10 cellular contexts compared by ENCODE assay signal in the genomic region with DNA sequence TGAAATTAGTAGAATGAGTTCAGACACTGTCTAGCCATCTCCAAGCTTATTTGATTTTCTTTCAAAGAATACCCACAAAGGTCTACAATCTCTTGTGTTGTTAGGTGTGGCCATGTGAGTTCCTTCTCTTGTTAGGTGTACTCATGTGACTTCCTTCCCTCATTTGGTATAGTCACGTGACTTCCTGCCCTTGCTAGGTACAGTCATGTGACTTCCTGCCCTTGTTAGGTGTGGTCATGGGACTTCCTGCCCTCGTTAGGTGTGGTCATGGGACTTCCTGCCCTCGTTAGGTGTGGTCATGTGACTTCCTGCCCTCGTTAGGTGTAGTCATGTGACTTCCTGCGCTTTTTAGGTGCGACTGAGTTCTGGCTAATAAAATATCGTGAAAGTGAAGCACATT.
DNase-seq lines count a peak whose midpoint lies in the region; TF ChIP-seq lines count a peak whose summit lies in the region.
"Had no signal": no experiment of that assay in that cellular context is flagged by ENCODE, and none has a peak within 500 bp of the region (broad histone marks: within the 10 kb centered on the region; RNA-seq: fewer than 3 reads in every experiment).

No MANE protein-coding gene starts in this region.

- H3K27me3 Mint-ChIP-seq in activated CD4-positive, alpha-beta memory T cell treated with anti-CD3 and anti-CD28 coated beads, Interleukin-2, amount 10 ng/mL, durations not matched to agents 7 days and 5 days = peaks cover 9% of the 10 kb centered on the region
- H3K27me3 Mint-ChIP-seq in nephron progenitor cell (ENCODE audit: low read depth, poor library complexity) = peaks cover 7% of the 10 kb centered on the region

- no peak overlapping the region for H3K4me3 ChIP-seq in ascending aorta
- no peak overlapping the region for H3K4me3 ChIP-seq in WERI-Rb-1 (ENCODE audit: low read depth, low read length)

- DNase-seq in stimulated activated CD4-positive, alpha-beta T cell treated with anti-CD3 and anti-CD28 coated beads, Interleukin-15, amount 100 ng/mL, for 24 hours = peak; percentile 20
- DNase-seq in stimulated activated CD4-positive, alpha-beta T cell treated with anti-CD3 and anti-CD28 coated beads, Interleukin-2, amount 100 ng/mL, for 48 hours = no peak
- peak; percentile 44 for DNase-seq in activated CD4-positive, alpha-beta memory T cell treated with anti-CD3 and anti-CD28 coated beads, Interleukin-2, amount 10 ng/mL, durations not matched to agents 7 days and 5 days
- peak; percentile 32 for DNase-seq in effector CD8-positive, alpha-beta T cell (lab: John Stamatoyannopoulos, UW)
- DNase-seq in NCI-H128 (lab: John Stamatoyannopoulos, UW; ENCODE audit: unreplicated experiment) (no peak), ascending aorta (ENCODE audit: low spot score in 2 of 2) (no peak), nephron progenitor cell (no peak), WERI-Rb-1 (no peak)
- DNase-seq: BE2C; stimulated activated naive B cell treated with anti-CD40 and anti-IgM and Interleukin-4, amounts not matched to agents 10 μg/mL and 1 μg/mL and 100 μg/mL, for 72 hours had no signal

- intact Hi-C loops in ascending aorta (cut with DNase I) = no loop called here

- H3K27me3 ChIP-seq in ascending aorta (no peaks in the 10 kb centered on the region), WERI-Rb-1 (ENCODE audit: insufficient read depth, low read depth, severe bottlenecking) (no peaks in the 10 kb centered on the region)
- H3K27me3 ChIP-seq: BE2C had no signal

- H3K27ac ChIP-seq in ascending aorta (no peak overlapping the region), WERI-Rb-1 (no peak overlapping the region)

- H3K4me1 Mint-ChIP-seq in activated CD4-positive, alpha-beta memory T cell treated with anti-CD3 and anti-CD28 coated beads, Interleukin-2, amount 10 ng/mL, durations not matched to agents 7 days and 5 days = peaks cover 14% of the 10 kb centered on the region
- H3K4me1 Mint-ChIP-seq in nephron progenitor cell = no peaks in the 10 kb centered on the region

- CTCF ChIA-PET in activated CD4-positive, alpha-beta memory T cell treated with anti-CD3 and anti-CD28 coated beads, Interleukin-2, amount 10 ng/mL, durations not matched to agents 7 days and 5 days (lab: Charles Lee) = no interaction called here

- no peaks in the 10 kb centered on the region for H3K4me1 ChIP-seq in ascending aorta

- H3K9me3 ChIP-seq in ascending aorta (peaks cover 0 to 5% of the 10 kb centered on the region in 2 donors), WERI-Rb-1 (ENCODE audit: severe bottlenecking) (peaks cover 12% of the 10 kb centered on the region)

- peaks cover 11% of the 10 kb centered on the region for H3K36me3 Mint-ChIP-seq in activated CD4-positive, alpha-beta memory T cell treated with anti-CD3 and anti-CD28 coated beads, Interleukin-2, amount 10 ng/mL, durations not matched to agents 7 days and 5 days (ENCODE audit: low read depth)
- peaks cover 3% of the 10 kb centered on the region for H3K36me3 Mint-ChIP-seq in nephron progenitor cell (ENCODE audit: low read depth)

- peaks cover 17% of the 10 kb centered on the region for H3K9me3 Mint-ChIP-seq in activated CD4-positive, alpha-beta memory T cell treated with anti-CD3 and anti-CD28 coated beads, Interleukin-2, amount 10 ng/mL, durations not matched to agents 7 days and 5 days
- peaks cover 45% of the 10 kb centered on the region for H3K9me3 Mint-ChIP-seq in nephron progenitor cell

- no peaks in the 10 kb centered on the region for H3K36me3 ChIP-seq in ascending aorta
- H3K36me3 ChIP-seq in WERI-Rb-1 = no peaks in the 10 kb centered on the region
- H3K36me3 ChIP-seq: BE2C had no signal

- TF ChIP-seq CTCF in ascending aorta (IDR thresholded peaks at IDR 0.05) (no peak), nephron progenitor cell (IDR thresholded peaks at IDR 0.05) (no peak), WERI-Rb-1 (IDR thresholded peaks at IDR 0.05; ENCODE audit: low read depth, low read length) (no peak)

- H3K4me3 Mint-ChIP-seq in activated CD4-positive, alpha-beta memory T cell treated with anti-CD3 and anti-CD28 coated beads, Interleukin-2, amount 10 ng/mL, durations not matched to agents 7 days and 5 days = no peak overlapping the region
- no peak overlapping the region for H3K4me3 Mint-ChIP-seq in nephron progenitor cell
- H3K4me3 Mint-ChIP-seq: stimulated activated naive B cell treated with anti-CD40 and anti-IgM and Interleukin-4, amounts not matched to agents 10 μg/mL and 1 μg/mL and 100 μg/mL, for 72 hours had no signal

- POLR2A ChIA-PET in activated CD4-positive, alpha-beta memory T cell treated with anti-CD3 and anti-CD28 coated beads, Interleukin-2, amount 10 ng/mL, durations not matched to agents 7 days and 5 days (lab: Charles Lee) = no interaction called here

- H3K27ac Mint-ChIP-seq in activated CD4-positive, alpha-beta memory T cell treated with anti-CD3 and anti-CD28 coated beads, Interleukin-2, amount 10 ng/mL, durations not matched to agents 7 days and 5 days = peak overlapping the region; percentile 72
- H3K27ac Mint-ChIP-seq in nephron progenitor cell = no peak overlapping the region
- H3K27ac Mint-ChIP-seq: stimulated activated naive B cell treated with anti-CD40 and anti-IgM and Interleukin-4, amounts not matched to agents 10 μg/mL and 1 μg/mL and 100 μg/mL, for 72 hours had no signal

Comparison
In these comparisons a context has a peak if more than half of its experiments do, and no peak if none do; other contexts are left out.
1. DNase-seq: peak in stimulated activated CD4-positive, alpha-beta T cell treated with anti-CD3 and anti-CD28 coated beads, Interleukin-15, amount 100 ng/mL, for 24 hours (single experiment), activated CD4-positive, alpha-beta memory T cell treated with anti-CD3 and anti-CD28 coated beads, Interleukin-2, amount 10 ng/mL, durations not matched to agents 7 days and 5 days (single experiment) and effector CD8-positive, alpha-beta T cell (single experiment); none in stimulated activated CD4-positive, alpha-beta T cell treated with anti-CD3 and anti-CD28 coated beads, Interleukin-2, amount 100 ng/mL, for 48 hours (0 of 2), NCI-H128 (single experiment), ascending aorta (0 of 2), nephron progenitor cell (single experiment) and WERI-Rb-1 (single experiment).